ENCODE assay signal across 16 cellular contexts in the genomic region with DNA sequence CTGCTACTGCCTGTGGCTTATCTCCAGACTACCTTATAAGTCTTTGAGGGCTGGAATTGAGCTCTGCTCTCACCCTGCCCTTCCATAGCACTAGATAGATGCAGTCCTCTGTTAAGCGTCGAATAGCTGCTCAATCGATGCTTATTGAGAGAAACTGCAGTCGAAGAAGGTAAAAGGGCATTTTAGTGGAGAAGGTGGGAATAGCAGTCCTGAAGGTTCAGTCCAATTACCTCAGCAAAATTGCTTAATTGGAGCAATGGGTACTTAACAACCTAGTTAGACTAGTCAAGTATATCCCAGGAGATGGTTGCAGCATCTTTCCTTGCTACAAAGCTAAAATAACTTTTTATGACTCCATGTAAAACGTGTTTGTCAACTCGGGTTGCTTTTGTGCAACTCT.
"Had no signal": no experiment of that assay in that cellular context is flagged by ENCODE, and none has a peak within 500 bp of the region (broad histone marks: within the 10 kb centered on the region; RNA-seq: fewer than 3 reads in every experiment).

No MANE protein-coding gene starts in this region.

- H3K9me3 Mint-ChIP-seq: dendritic cell treated with granulocyte-macrophage colony-stimulating factor and Interleukin-4, amounts not matched to agents 40 ng/mL and 50 ng/mL, for 4 days; effector memory CD8-positive, alpha-beta T cell had no signal

- DNase-seq: effector memory CD8-positive, alpha-beta T cell; heart left ventricle; hippocampal formation; midbrain; naive B cell; occipital lobe; pancreas; right cardiac atrium; stimulated activated CD4-positive, alpha-beta T cell treated with anti-CD3 and anti-CD28 coated beads, Interleukin-2, amount 100 ng/mL, for 48 hours; stimulated activated naive CD4-positive, alpha-beta T cell treated with Interleukin-2 at 50 U/mL for 16 hours; trophoblast cell had no signal

- H3K4me1 ChIP-seq: heart left ventricle, pancreas had no signal

- H3K4me1 Mint-ChIP-seq: naive B cell, nephron had no signal

- FAIRE-seq: frontal cortex, pancreas had no signal

- H3K36me3 Mint-ChIP-seq: naive B cell had no signal

- H3K4me3 Mint-ChIP-seq: dendritic cell treated with granulocyte-macrophage colony-stimulating factor and Interleukin-4, amounts not matched to agents 40 ng/mL and 50 ng/mL, for 4 days; effector memory CD8-positive, alpha-beta T cell; naive B cell; nephron had no signal

- H3K9me3 ChIP-seq: heart left ventricle, pancreas had no signal

- ATAC-seq: effector memory CD8-positive, alpha-beta T cell; heart left ventricle; right cardiac atrium had no signal

- H3K4me3 ChIP-seq: heart left ventricle, pancreas, smooth muscle cell had no signal

- H3K4me2 ChIP-seq: smooth muscle cell had no signal

- H3K27ac ChIP-seq: heart left ventricle, pancreas had no signal

- H3K36me3 ChIP-seq: heart left ventricle, pancreas had no signal

- H3K27me3 ChIP-seq: heart left ventricle, pancreas had no signal

- H3K27ac Mint-ChIP-seq: dendritic cell treated with granulocyte-macrophage colony-stimulating factor and Interleukin-4, amounts not matched to agents 40 ng/mL and 50 ng/mL, for 4 days; effector memory CD8-positive, alpha-beta T cell; naive B cell; nephron; progenitor cell of endocrine pancreas had no signal

- H3K27me3 Mint-ChIP-seq: dendritic cell treated with granulocyte-macrophage colony-stimulating factor and Interleukin-4, amounts not matched to agents 40 ng/mL and 50 ng/mL, for 4 days; progenitor cell of endocrine pancreas had no signal
